25 cellular contexts compared by ENCODE assay signal in the genomic region with DNA sequence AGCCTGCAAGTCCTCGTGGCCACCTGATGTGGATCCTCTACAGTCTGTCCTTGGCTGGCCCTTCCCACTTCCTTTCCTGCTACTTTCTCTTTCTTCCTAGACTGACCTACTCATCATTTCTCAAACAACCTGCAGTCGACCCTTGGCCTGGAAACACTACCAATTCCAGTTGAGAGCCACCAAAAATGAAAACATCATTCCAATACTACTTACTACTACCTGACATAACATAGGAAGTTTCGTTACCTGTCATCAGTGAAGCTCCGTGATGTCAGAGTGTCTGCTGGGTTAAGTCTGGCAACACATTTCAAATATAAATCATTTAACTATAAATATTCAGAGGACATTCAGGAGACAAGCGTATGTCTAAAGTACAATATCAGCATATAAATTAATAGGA. TPM values are rescaled to one million over a fixed set of nuclear protein-coding genes. Genes with fewer than 3 reads are reported as not detected.
DNase-seq lines count a peak whose midpoint lies in the region; ATAC-seq, FAIRE-seq and TF ChIP-seq lines count a peak whose summit lies in the region.
"Had no signal": no experiment of that assay in that cellular context is flagged by ENCODE, and none has a peak within 500 bp of the region (broad histone marks: within the 10 kb centered on the region; RNA-seq: fewer than 3 reads in every experiment).

No MANE protein-coding gene starts in this region.

- no peak for TF ChIP-seq RAD21 in HepG2 (CRISPR knock-in tag; IDR thresholded peaks at IDR 0.05)

- peaks cover 6% of the 10 kb centered on the region for H3K4me1 Mint-ChIP-seq in activated CD4-positive, alpha-beta memory T cell treated with anti-CD3 and anti-CD28 coated beads for 36 hours (ENCODE audit: low read depth)
- peaks cover 6% of the 10 kb centered on the region for H3K4me1 Mint-ChIP-seq in activated CD4-positive, alpha-beta memory T cell treated with anti-CD3 and anti-CD28 coated beads, Interleukin-2, amount 10 ng/mL, durations not matched to agents 7 days and 5 days
- H3K4me1 Mint-ChIP-seq in activated naive CD8-positive, alpha-beta T cell (ENCODE audit: low read depth), result no peaks in the 10 kb centered on the region
- H3K4me1 Mint-ChIP-seq in stimulated activated effector memory CD8-positive, alpha-beta T cell treated with anti-CD3 and anti-CD28 coated beads, Interleukin-12 subunit alpha, Interleukin-12 subunit beta, amount 100 ng/mL, for 72 hours, result peaks cover 7% of the 10 kb centered on the region

- intact Hi-C loops in activated CD4-positive, alpha-beta memory T cell treated with anti-CD3 and anti-CD28 coated beads for 36 hours (cut with micrococcal nuclease), result no loop called here
- intact Hi-C loops in HepG2 (cut with micrococcal nuclease; ENCODE audit: unreplicated experiment), result no loop called here
- intact Hi-C loops in right lobe of liver (cut with DNase I), result no loop called here

- H3K4me2 ChIP-seq in HepG2 (ENCODE audit: low read depth, low read length), result no peak overlapping the region
- H3K4me2 ChIP-seq: KMS-11, PC-9 had no signal

- no peaks in the 10 kb centered on the region for H3K9me3 Mint-ChIP-seq in activated CD4-positive, alpha-beta memory T cell treated with anti-CD3 and anti-CD28 coated beads for 36 hours
- peaks cover 2% of the 10 kb centered on the region for H3K9me3 Mint-ChIP-seq in activated CD4-positive, alpha-beta memory T cell treated with anti-CD3 and anti-CD28 coated beads, Interleukin-2, amount 10 ng/mL, durations not matched to agents 7 days and 5 days
- H3K9me3 Mint-ChIP-seq in activated naive CD8-positive, alpha-beta T cell (ENCODE audit: low read depth), result no peaks in the 10 kb centered on the region
- H3K9me3 Mint-ChIP-seq in stimulated activated effector memory CD8-positive, alpha-beta T cell treated with anti-CD3 and anti-CD28 coated beads, Interleukin-12 subunit alpha, Interleukin-12 subunit beta, amount 100 ng/mL, for 72 hours, result no peaks in the 10 kb centered on the region

- H3K27ac ChIP-seq in HepG2 (ENCODE audit: extremely low read length, insufficient read depth, low read length) (no peak overlapping the region), right lobe of liver (no peak overlapping the region), small intestine (ENCODE audit: low read depth in 1 of 2, low read length in 1 of 2) (no peak overlapping the region)
- H3K27ac ChIP-seq: KMS-11, PC-9 had no signal

- no peaks in the 10 kb centered on the region for H3K27me3 ChIP-seq in HepG2 (ENCODE audit: control insufficient read depth in 1 of 2, insufficient read depth in 2 of 2, low read length in 2 of 2)
- no peaks in the 10 kb centered on the region for H3K27me3 ChIP-seq in right lobe of liver
- H3K27me3 ChIP-seq in small intestine (ENCODE audit: control insufficient read depth in 2 of 2, insufficient read depth in 2 of 2, low read length in 2 of 2), result no peaks in the 10 kb centered on the region

- BruUV-seq in HepG2 (replicated peaks; lab: Mats Ljungman, UMichigan), result TSS peak; percentile 2

- H3K9me3 ChIP-seq in HepG2 (ENCODE audit: low read length), result no peaks in the 10 kb centered on the region
- H3K9me3 ChIP-seq in right lobe of liver, result no peaks in the 10 kb centered on the region
- H3K9me3 ChIP-seq in small intestine (ENCODE audit: control insufficient read depth, low read depth), result no peaks in the 10 kb centered on the region

- FAIRE-seq in HepG2 (lab: Jason Lieb, UNC) (no peak), small intestine (lab: Jason Lieb, UNC) (no peak)
- FAIRE-seq: G401.6, GM12892, H1, HTR-8/SVneo had no signal

- no peaks in the 10 kb centered on the region for H3K27me3 Mint-ChIP-seq in activated CD4-positive, alpha-beta memory T cell treated with anti-CD3 and anti-CD28 coated beads for 36 hours
- no peaks in the 10 kb centered on the region for H3K27me3 Mint-ChIP-seq in activated CD4-positive, alpha-beta memory T cell treated with anti-CD3 and anti-CD28 coated beads, Interleukin-2, amount 10 ng/mL, durations not matched to agents 7 days and 5 days
- no peaks in the 10 kb centered on the region for H3K27me3 Mint-ChIP-seq in activated naive CD8-positive, alpha-beta T cell

- POLR2A ChIA-PET in activated CD4-positive, alpha-beta memory T cell treated with anti-CD3 and anti-CD28 coated beads for 36 hours (lab: Charles Lee), result no interaction called here
- POLR2A ChIA-PET in activated CD4-positive, alpha-beta memory T cell treated with anti-CD3 and anti-CD28 coated beads, Interleukin-2, amount 10 ng/mL, durations not matched to agents 7 days and 5 days (lab: Charles Lee), result interaction anchor here (1.1 to 1.8 kb wide), 2 partner anchors 25 to 42 kb away, joined by 3 to 5 read pairs; a partner anchor contains a TSS
- POLR2A ChIA-PET in HepG2 (lab: Yijun Ruan, JAX), result interaction anchor here (1.3 kb wide), 1 partner anchor 26 kb away, joined by 3 read pairs; no protein-coding TSS in a partner anchor

- TF ChIP-seq CTCF in HepG2 (CRISPR knock-in tag; IDR thresholded peaks at IDR 0.05) (no peak), right lobe of liver (IDR thresholded peaks at IDR 0.05) (no peak)

- ATAC-seq in HepG2 (no peak), right lobe of liver (no peak)
- ATAC-seq in stimulated activated effector memory CD8-positive, alpha-beta T cell treated with anti-CD3 and anti-CD28 coated beads, Interleukin-12 subunit alpha, Interleukin-12 subunit beta, amount 100 ng/mL, for 72 hours, result peak; percentile 26
- ATAC-seq: HCT116 had no signal

- peaks cover 46% of the 10 kb centered on the region for H3K36me3 Mint-ChIP-seq in activated CD4-positive, alpha-beta memory T cell treated with anti-CD3 and anti-CD28 coated beads for 36 hours
- H3K36me3 Mint-ChIP-seq in activated CD4-positive, alpha-beta memory T cell treated with anti-CD3 and anti-CD28 coated beads, Interleukin-2, amount 10 ng/mL, durations not matched to agents 7 days and 5 days (ENCODE audit: low read depth), result peaks cover 79% of the 10 kb centered on the region
- H3K36me3 Mint-ChIP-seq in activated naive CD8-positive, alpha-beta T cell, result peaks cover 11% of the 10 kb centered on the region
- peaks cover 100% of the 10 kb centered on the region for H3K36me3 Mint-ChIP-seq in stimulated activated effector memory CD8-positive, alpha-beta T cell treated with anti-CD3 and anti-CD28 coated beads, Interleukin-12 subunit alpha, Interleukin-12 subunit beta, amount 100 ng/mL, for 72 hours

- H3K27ac Mint-ChIP-seq in activated CD4-positive, alpha-beta memory T cell treated with anti-CD3 and anti-CD28 coated beads for 36 hours, result peak overlapping the region; percentile 13
- no peak overlapping the region for H3K27ac Mint-ChIP-seq in activated CD4-positive, alpha-beta memory T cell treated with anti-CD3 and anti-CD28 coated beads, Interleukin-2, amount 10 ng/mL, durations not matched to agents 7 days and 5 days
- peak overlapping the region; percentile 35 for H3K27ac Mint-ChIP-seq in activated naive CD8-positive, alpha-beta T cell
- peak overlapping the region; percentile 13 for H3K27ac Mint-ChIP-seq in stimulated activated effector memory CD8-positive, alpha-beta T cell treated with anti-CD3 and anti-CD28 coated beads, Interleukin-12 subunit alpha, Interleukin-12 subunit beta, amount 100 ng/mL, for 72 hours

- TF ChIP-seq EP300 in HepG2 (IDR thresholded peaks at IDR 0.05; ENCODE audit: low read depth in 2 of 2, low read length in 2 of 2) (no peak), HepG2 (CRISPR knock-in tag; IDR thresholded peaks at IDR 0.05; ENCODE audit: borderline replicate concordance) (no peak)

- no peaks in the 10 kb centered on the region for H4K20me1 ChIP-seq in HepG2 (ENCODE audit: insufficient read depth, low read length)

- H3K4me3 ChIP-seq in HepG2 (replicated peaks in 1 of 3; ENCODE audit: insufficient read depth in 1 of 3, low read depth in 2 of 3, low read length in 3 of 3), result no peak overlapping the region
- no peak overlapping the region for H3K4me3 ChIP-seq in right lobe of liver
- no peak overlapping the region for H3K4me3 ChIP-seq in small intestine (ENCODE audit: low read depth in 1 of 2, low read length in 2 of 2)
- H3K4me3 ChIP-seq: PC-9 had no signal

- no peak overlapping the region for H3K4me3 Mint-ChIP-seq in activated CD4-positive, alpha-beta memory T cell treated with anti-CD3 and anti-CD28 coated beads for 36 hours
- H3K4me3 Mint-ChIP-seq in activated CD4-positive, alpha-beta memory T cell treated with anti-CD3 and anti-CD28 coated beads, Interleukin-2, amount 10 ng/mL, durations not matched to agents 7 days and 5 days, result no peak overlapping the region
- no peak overlapping the region for H3K4me3 Mint-ChIP-seq in activated naive CD8-positive, alpha-beta T cell
- H3K4me3 Mint-ChIP-seq in stimulated activated effector memory CD8-positive, alpha-beta T cell treated with anti-CD3 and anti-CD28 coated beads, Interleukin-12 subunit alpha, Interleukin-12 subunit beta, amount 100 ng/mL, for 72 hours, result no peak overlapping the region

- H3K4me1 ChIP-seq in HepG2 (ENCODE audit: insufficient read depth, low read length) (no peaks in the 10 kb centered on the region), right lobe of liver (peaks cover 0 to 6% (median 0%) of the 10 kb centered on the region in 4 donors), small intestine (ENCODE audit: control insufficient read depth in 2 of 2, insufficient read depth in 1 of 2, low read depth in 1 of 2, low read length in 1 of 2) (no peaks in the 10 kb centered on the region)

- 94% methylated on average over 5 of the region's 5 CpGs for WGBS in HepG2 (ENCODE audit: low lambda C conversion rate)
- 91% methylated on average over 4 of the region's 5 CpGs for WGBS in right lobe of liver (ENCODE audit: insufficient coverage, low coverage, low lambda C conversion rate, missing lambda C conversion rate)
- 85 to 88% (median 85%) methylated on average over 5 of the region's 5 CpGs for WGBS in small intestine, 3 donors

- peak; percentile 21 for DNase-seq in activated CD4-positive, alpha-beta memory T cell treated with anti-CD3 and anti-CD28 coated beads for 36 hours
- DNase-seq in activated CD4-positive, alpha-beta memory T cell treated with anti-CD3 and anti-CD28 coated beads, Interleukin-2, amount 10 ng/mL, durations not matched to agents 7 days and 5 days, result no peak
- DNase-seq in HepG2 (ENCODE audit: low spot score), result no peak
- no peak for DNase-seq in right lobe of liver
- peak in 1 of 2 donors; percentile 38 for DNase-seq in stimulated activated effector memory CD8-positive, alpha-beta T cell treated with anti-CD3 and anti-CD28 coated beads, Interleukin-12 subunit alpha, Interleukin-12 subunit beta, amount 100 ng/mL, for 72 hours (ENCODE audit: low spot score in 2 of 2)
- DNase-seq in SKM-1 (lab: John Stamatoyannopoulos, UW; ENCODE audit: unreplicated experiment), result no peak
- no peak for DNase-seq in small intestine
- DNase-seq: AML-193, C1 segment of cervical spinal cord, IMR-90, NCI-H1105, NCI-H146, NCI-H2029, NCI-H2227 treated with DMSO at 0.1 percent for 48 hours, NCI-H510A, PC-9, RPMI8226, SHP77 had no signal

- CTCF ChIA-PET in activated CD4-positive, alpha-beta memory T cell treated with anti-CD3 and anti-CD28 coated beads for 36 hours (lab: Charles Lee), result interaction anchor here (1.2 kb wide), 1 partner anchor 46 kb away, joined by 4 read pairs; a partner anchor contains a TSS
- CTCF ChIA-PET in activated CD4-positive, alpha-beta memory T cell treated with anti-CD3 and anti-CD28 coated beads, Interleukin-2, amount 10 ng/mL, durations not matched to agents 7 days and 5 days (lab: Charles Lee), result no interaction called here
- CTCF ChIA-PET in HepG2 (lab: Yijun Ruan, JAX; ENCODE audit: low intra/inter-chr PET ratio, low total read pairs), result no interaction called here

- peaks cover 37 to 82% of the 10 kb centered on the region in 2 experiments for H3K36me3 ChIP-seq in HepG2 (replicated peaks in 1 of 2; ENCODE audit: control insufficient read depth in 1 of 2, insufficient read depth in 2 of 2, low read length in 2 of 2)
- peaks cover 0 to 50% (median 15%) of the 10 kb centered on the region in 4 donors for H3K36me3 ChIP-seq in right lobe of liver
- peaks cover 5% of the 10 kb centered on the region in 2 donors for H3K36me3 ChIP-seq in small intestine (ENCODE audit: control insufficient read depth in 2 of 2, insufficient read depth in 2 of 2, low read length in 2 of 2)

- in situ Hi-C loops in HepG2 (cut with HindIII; ENCODE audit: extremely low pct_ligation_motif_present, low pct_unique_long_range_greater_than_20kb), result no loop called here

- H2AFZ ChIP-seq in HepG2 (ENCODE audit: low read length), result no peak overlapping the region
- H2AFZ ChIP-seq: PC-9 had no signal

- no peaks in the 10 kb centered on the region for H3K79me2 ChIP-seq in HepG2 (ENCODE audit: insufficient read depth, low read length)

- no peak for TF ChIP-seq POLR2A in HepG2 (IDR thresholded peaks at IDR 0.05; ENCODE audit: insufficient read depth in 1 of 2, low read depth in 2 of 2, low read length in 2 of 2)
- no peak for TF ChIP-seq POLR2A in right lobe of liver (IDR thresholded peaks at IDR 0.05)

- H3K9ac ChIP-seq in HepG2 (ENCODE audit: insufficient read depth, low read depth, low read length), result no peak overlapping the region
- H3K9ac ChIP-seq: KMS-11 had no signal

RNA-seq across cellular contexts. Expression of a gene that starts 13.8 kb away (rescaled TPM):
- 1 to 10 TPM; 6.6 to 7.5 TPM for total RNA-seq in activated CD4-positive, alpha-beta memory T cell treated with anti-CD3 and anti-CD28 coated beads for 36 hours
- total RNA-seq in activated CD4-positive, alpha-beta memory T cell treated with anti-CD3 and anti-CD28 coated beads, Interleukin-2, amount 10 ng/mL, durations not matched to agents 7 days and 5 days, result 10 to 100 TPM; 13.5 to 14.3 TPM
- total RNA-seq in HepG2 (2016; rRNA removed; fragmentation: Illumina TruSeq; extraction: Trizol) (26.0 and 26.4 TPM in 2 replicates), right lobe of liver (1 to 10 TPM; 3.5 to 9.6 (median 6.1) TPM)
- total RNA-seq in HepG2 (2016; cell fraction: cytosol; rRNA removed; fragmentation: Illumina TruSeq; extraction: Trizol; ENCODE audit: low read depth), result 1.9 and 2.6 TPM in 2 replicates
- total RNA-seq in HepG2 (2016; cell fraction: insoluble cytoplasmic fraction; rRNA removed; fragmentation: Illumina TruSeq; extraction: Trizol), result 22.9 and 24.5 TPM in 2 replicates
- total RNA-seq in HepG2 (2016; cell fraction: membrane; rRNA removed; fragmentation: Illumina TruSeq; extraction: Trizol), result 8.6 and 9.9 TPM in 2 replicates
- 19.0 and 22.5 TPM in 2 replicates for total RNA-seq in HepG2 (2016; cell fraction: nucleus; rRNA removed; fragmentation: Illumina TruSeq; extraction: Trizol)
- polyA plus RNA-seq in HepG2 (2011; rRNA removed) (16.9 and 21.9 TPM in 2 replicates), small intestine (1 to 10 TPM; 3.2 to 5.8 (median 3.8) TPM)
- polyA plus RNA-seq in HepG2 (2011; cell fraction: cytosol; rRNA removed), result 9.4 and 15.6 TPM in 2 replicates
- polyA plus RNA-seq in HepG2 (2011; cell fraction: nucleus; rRNA removed), result 66.6 and 67.6 TPM in 2 replicates
- polyA plus RNA-seq in HepG2 (2012), result 9.0 and 9.7 TPM in 2 replicates
- 0.93 and 1.7 TPM in 2 replicates for polyA plus RNA-seq in HepG2 (2016; cell fraction: cytosol; fragmentation: Illumina TruSeq; extraction: Trizol; ENCODE audit: low read depth)
- polyA plus RNA-seq in HepG2 (2016; cell fraction: insoluble cytoplasmic fraction; fragmentation: Illumina TruSeq; extraction: Trizol; ENCODE audit: low read depth), result 14.6 and 15.6 TPM in 2 replicates
- polyA plus RNA-seq in HepG2 (2016; cell fraction: membrane; fragmentation: Illumina TruSeq; extraction: Trizol; ENCODE audit: low read depth), result 3.4 and 4.4 TPM in 2 replicates
- polyA plus RNA-seq in HepG2 (2016; cell fraction: nucleus; fragmentation: Illumina TruSeq; extraction: Trizol; ENCODE audit: insufficient read depth, low read depth), result 27.5 and 33.7 TPM in 2 replicates
- polyA minus RNA-seq in HepG2 (2011; rRNA and poly(A)+ RNA removed; ENCODE audit: low replicate concordance), result 48.6 and 69.0 TPM in 2 replicates
- polyA minus RNA-seq in HepG2 (2011; cell fraction: cytosol; rRNA and poly(A)+ RNA removed), result 17.5 and 22.3 TPM in 2 replicates
- 37.7 and 38.0 TPM in 2 replicates for polyA minus RNA-seq in HepG2 (2011; cell fraction: nucleus; rRNA and poly(A)+ RNA removed)

RNA-seq across cellular contexts. Expression of a gene that starts 25.2 kb away (rescaled TPM):
- total RNA-seq in activated CD4-positive, alpha-beta memory T cell treated with anti-CD3 and anti-CD28 coated beads for 36 hours, result 10 to 100 TPM; 39.0 to 39.3 TPM
- total RNA-seq in activated CD4-positive, alpha-beta memory T cell treated with anti-CD3 and anti-CD28 coated beads, Interleukin-2, amount 10 ng/mL, durations not matched to agents 7 days and 5 days, result 10 to 100 TPM; 26.2 to 28.4 TPM
- total RNA-seq in HepG2 (2016; rRNA removed; fragmentation: Illumina TruSeq; extraction: Trizol) (65.9 and 69.7 TPM in 2 replicates), right lobe of liver (10 to 100 TPM in 2 of 6 experiments, 1 to 10 TPM in 4; 3.8 to 11.2 (median 6.1) TPM)
- 33.9 and 44.3 TPM in 2 replicates for total RNA-seq in HepG2 (2016; cell fraction: cytosol; rRNA removed; fragmentation: Illumina TruSeq; extraction: Trizol; ENCODE audit: low read depth)
- 66.3 and 67.2 TPM in 2 replicates for total RNA-seq in HepG2 (2016; cell fraction: insoluble cytoplasmic fraction; rRNA removed; fragmentation: Illumina TruSeq; extraction: Trizol)
- 44.7 and 63.8 TPM in 2 replicates for total RNA-seq in HepG2 (2016; cell fraction: membrane; rRNA removed; fragmentation: Illumina TruSeq; extraction: Trizol)
- total RNA-seq in HepG2 (2016; cell fraction: nucleus; rRNA removed; fragmentation: Illumina TruSeq; extraction: Trizol), result 24.4 and 28.0 TPM in 2 replicates
- polyA plus RNA-seq in HepG2 (2011; rRNA removed) (35.6 and 40.8 TPM in 2 replicates), small intestine (10 to 100 TPM in 2 of 3 donors, 1 to 10 TPM in 1; 4.9 to 22.2 (median 12.4) TPM)
- 43.8 and 47.5 TPM in 2 replicates for polyA plus RNA-seq in HepG2 (2011; cell fraction: cytosol; rRNA removed)
- polyA plus RNA-seq in HepG2 (2011; cell fraction: nucleus; rRNA removed), result 14.7 and 15.8 TPM in 2 replicates
- polyA plus RNA-seq in HepG2 (2012), result 26.7 and 32.9 TPM in 2 replicates
- 18.8 and 30.9 TPM in 2 replicates for polyA plus RNA-seq in HepG2 (2016; cell fraction: cytosol; fragmentation: Illumina TruSeq; extraction: Trizol; ENCODE audit: low read depth)
- 62.5 and 64.4 TPM in 2 replicates for polyA plus RNA-seq in HepG2 (2016; cell fraction: insoluble cytoplasmic fraction; fragmentation: Illumina TruSeq; extraction: Trizol; ENCODE audit: low read depth)
- 26.0 and 39.0 TPM in 2 replicates for polyA plus RNA-seq in HepG2 (2016; cell fraction: membrane; fragmentation: Illumina TruSeq; extraction: Trizol; ENCODE audit: low read depth)
- 41.7 and 47.7 TPM in 2 replicates for polyA plus RNA-seq in HepG2 (2016; cell fraction: nucleus; fragmentation: Illumina TruSeq; extraction: Trizol; ENCODE audit: insufficient read depth, low read depth)
- polyA minus RNA-seq in HepG2 (2011; rRNA and poly(A)+ RNA removed; ENCODE audit: low replicate concordance), result 25.3 and 27.2 TPM in 2 replicates
- polyA minus RNA-seq in HepG2 (2011; cell fraction: cytosol; rRNA and poly(A)+ RNA removed), result 11.5 and 13.4 TPM in 2 replicates
- polyA minus RNA-seq in HepG2 (2011; cell fraction: nucleus; rRNA and poly(A)+ RNA removed), result 8.2 and 10.1 TPM in 2 replicates

RNA-seq across cellular contexts. Expression of a gene that starts 45.5 kb away (rescaled TPM):
- 1 to 10 TPM; 7.3 to 7.6 TPM for total RNA-seq in activated CD4-positive, alpha-beta memory T cell treated with anti-CD3 and anti-CD28 coated beads for 36 hours
- total RNA-seq in activated CD4-positive, alpha-beta memory T cell treated with anti-CD3 and anti-CD28 coated beads, Interleukin-2, amount 10 ng/mL, durations not matched to agents 7 days and 5 days, result 10 to 100 TPM; 16.0 TPM
- total RNA-seq in HepG2 (2016; rRNA removed; fragmentation: Illumina TruSeq; extraction: Trizol) (9.5 and 15.2 TPM in 2 replicates), right lobe of liver (1 to 10 TPM; 3.2 to 5.8 (median 4.9) TPM)
- 5.7 and 8.3 TPM in 2 replicates for total RNA-seq in HepG2 (2016; cell fraction: cytosol; rRNA removed; fragmentation: Illumina TruSeq; extraction: Trizol; ENCODE audit: low read depth)
- total RNA-seq in HepG2 (2016; cell fraction: insoluble cytoplasmic fraction; rRNA removed; fragmentation: Illumina TruSeq; extraction: Trizol), result 9.4 and 13.7 TPM in 2 replicates
- 5.0 and 5.2 TPM in 2 replicates for total RNA-seq in HepG2 (2016; cell fraction: membrane; rRNA removed; fragmentation: Illumina TruSeq; extraction: Trizol)
- total RNA-seq in HepG2 (2016; cell fraction: nucleus; rRNA removed; fragmentation: Illumina TruSeq; extraction: Trizol), result 31.9 and 36.9 TPM in 2 replicates
- polyA plus RNA-seq in HepG2 (2011; rRNA removed) (16.1 and 16.3 TPM in 2 replicates), small intestine (1 to 10 TPM; 3.2 to 8.4 (median 5.6) TPM)
- 3.3 and 5.9 TPM in 2 replicates for polyA plus RNA-seq in HepG2 (2011; cell fraction: cytosol; rRNA removed)
- polyA plus RNA-seq in HepG2 (2011; cell fraction: nucleus; rRNA removed), result 32.8 and 44.6 TPM in 2 replicates
- 17.1 and 18.6 TPM in 2 replicates for polyA plus RNA-seq in HepG2 (2012)
- 0.59 and 0.69 TPM in 2 replicates for polyA plus RNA-seq in HepG2 (2016; cell fraction: cytosol; fragmentation: Illumina TruSeq; extraction: Trizol; ENCODE audit: low read depth)
- 9.7 and 10.6 TPM in 2 replicates for polyA plus RNA-seq in HepG2 (2016; cell fraction: insoluble cytoplasmic fraction; fragmentation: Illumina TruSeq; extraction: Trizol; ENCODE audit: low read depth)
- 2.0 and 2.7 TPM in 2 replicates for polyA plus RNA-seq in HepG2 (2016; cell fraction: membrane; fragmentation: Illumina TruSeq; extraction: Trizol; ENCODE audit: low read depth)
- polyA plus RNA-seq in HepG2 (2016; cell fraction: nucleus; fragmentation: Illumina TruSeq; extraction: Trizol; ENCODE audit: insufficient read depth, low read depth), result 41.0 and 41.3 TPM in 2 replicates
- 6.7 and 8.6 TPM in 2 replicates for polyA minus RNA-seq in HepG2 (2011; rRNA and poly(A)+ RNA removed; ENCODE audit: low replicate concordance)
- polyA minus RNA-seq in HepG2 (2011; cell fraction: cytosol; rRNA and poly(A)+ RNA removed), result 2.5 and 5.2 TPM in 2 replicates
- polyA minus RNA-seq in HepG2 (2011; cell fraction: nucleus; rRNA and poly(A)+ RNA removed), result 82.9 and 91.0 TPM in 2 replicates
